ENCODE assay signal across 3 cellular contexts in genomic region chr3:169007145-169007544, GRCh38.
TF ChIP-seq lines count a peak whose summit lies in the region.

No MANE protein-coding gene starts in this region.

TF ChIP-seq in IMR-90, 13 proteins besides CTCF, POLR2A, EP300 and RAD21:
- TF ChIP-seq ELK1 (IDR thresholded peaks at IDR 0.05; ENCODE audit: borderline replicate concordance, low read depth, low read length) (no peak), NFE2L2 (IDR thresholded peaks at IDR 0.05; ENCODE audit: low read depth, low read length) (peak; percentile 81)

TF ChIP-seq in H1, 55 proteins besides CTCF, POLR2A, EP300 and RAD21:
- TF ChIP-seq BACH1 (IDR thresholded peaks at IDR 0.05; ENCODE audit: low read length): peak; percentile 76
- TF ChIP-seq MAFK (IDR thresholded peaks at IDR 0.05; ENCODE audit: low read depth, low read length): peak; percentile 59; the same call in 1 of the 2 replicates
- no peak for TF ChIP-seq YY1 (IDR thresholded peaks at IDR 0.05; ENCODE audit: low read depth, low read length)

TF ChIP-seq in HEK293T, 16 proteins besides CTCF, POLR2A, EP300 and RAD21:
- TF ChIP-seq HDGF (IDR thresholded peaks at IDR 0.05; ENCODE audit: borderline replicate concordance) (no peak), TARDBP (IDR thresholded peaks at IDR 0.05) (no peak), NFRKB (IDR thresholded peaks at IDR 0.05) (no peak), FOXA1 (IDR thresholded peaks at IDR 0.05) (no peak), FOXM1 (IDR thresholded peaks at IDR 0.05; ENCODE audit: borderline replicate concordance) (no peak)
